Comparison of ENCODE assay signal across 21 cellular contexts in genomic region chr12:70290126-70290525, GRCh38. TPM values are rescaled to one million over a fixed set of nuclear protein-coding genes. Genes with fewer than 3 reads are reported as not detected.
DNase-seq lines count a peak whose midpoint lies in the region; ATAC-seq and TF ChIP-seq lines count a peak whose summit lies in the region.
"Had no signal": no experiment of that assay in that cellular context is flagged by ENCODE, and none has a peak within 500 bp of the region (broad histone marks: within the 10 kb centered on the region; RNA-seq: fewer than 3 reads in every experiment).

No MANE protein-coding gene starts in this region.

- TF ChIP-seq POLR2A in NB4 (IDR thresholded peaks at IDR 0.05; ENCODE audit: extremely low read depth, insufficient read length): no peak

- peak overlapping the region; percentile 82 for H3K27ac Mint-ChIP-seq in activated T-cell treated with anti-CD3 and anti-CD28 coated beads, Interleukin-2, amount 50 U/mL, for 72 hours
- H3K27ac Mint-ChIP-seq in endothelial cell (ENCODE audit: unreplicated experiment): peak overlapping the region; percentile 45
- H3K27ac Mint-ChIP-seq in stimulated activated naive B cell treated with anti-CD40 and anti-IgM and Interleukin-4, amounts not matched to agents 10 μg/mL and 1 μg/mL and 100 μg/mL, for 72 hours: no peak overlapping the region
- H3K27ac Mint-ChIP-seq: activated T-cell treated with anti-CD3 and anti-CD28 coated beads, Interleukin-2, amount 50 U/mL, for 24 hours; stimulated activated memory B cell treated with anti-CD40 and anti-IgM and Interleukin-4, amounts not matched to agents 10 μg/mL and 1 μg/mL and 100 μg/mL, for 72 hours had no signal

- ATAC-seq in activated T-cell treated with anti-CD3 and anti-CD28 coated beads, Interleukin-2, amount 50 U/mL, for 72 hours (replicated peaks in 1 of 2): no peak
- ATAC-seq in GM21526 (IDR thresholded peaks at IDR 0.05; ENCODE audit: low FRiP score, unreplicated experiment): no peak
- no peak for ATAC-seq in HG02885 (IDR thresholded peaks at IDR 0.05; ENCODE audit: poor library complexity, unreplicated experiment)
- ATAC-seq in stimulated activated naive B cell treated with anti-CD40 and anti-IgM and Interleukin-4, amounts not matched to agents 10 μg/mL and 1 μg/mL and 100 μg/mL, for 72 hours (replicated peaks): no peak
- ATAC-seq: heart left ventricle; PC-3; stimulated activated memory B cell treated with anti-CD40 and anti-IgM and Interleukin-4, amounts not matched to agents 10 μg/mL and 1 μg/mL and 100 μg/mL, for 72 hours had no signal

- peaks cover 42% of the 10 kb centered on the region for H3K4me1 Mint-ChIP-seq in activated T-cell treated with anti-CD3 and anti-CD28 coated beads, Interleukin-2, amount 50 U/mL, for 72 hours (ENCODE audit: low read depth)
- H3K4me1 Mint-ChIP-seq in endothelial cell (ENCODE audit: unreplicated experiment): peaks cover 26% of the 10 kb centered on the region
- peaks cover 17 to 49% of the 10 kb centered on the region in 2 donors for H3K4me1 Mint-ChIP-seq in stimulated activated naive B cell treated with anti-CD40 and anti-IgM and Interleukin-4, amounts not matched to agents 10 μg/mL and 1 μg/mL and 100 μg/mL, for 72 hours

- H3K4me3 Mint-ChIP-seq in activated T-cell treated with anti-CD3 and anti-CD28 coated beads, Interleukin-2, amount 50 U/mL, for 72 hours: no peak overlapping the region
- no peak overlapping the region for H3K4me3 Mint-ChIP-seq in endothelial cell (ENCODE audit: unreplicated experiment)
- H3K4me3 Mint-ChIP-seq in stimulated activated naive B cell treated with anti-CD40 and anti-IgM and Interleukin-4, amounts not matched to agents 10 μg/mL and 1 μg/mL and 100 μg/mL, for 72 hours: no peak overlapping the region
- H3K4me3 Mint-ChIP-seq: activated T-cell treated with anti-CD3 and anti-CD28 coated beads, Interleukin-2, amount 50 U/mL, for 24 hours; stimulated activated memory B cell treated with anti-CD40 and anti-IgM and Interleukin-4, amounts not matched to agents 10 μg/mL and 1 μg/mL and 100 μg/mL, for 72 hours had no signal

- no peak overlapping the region for H3K4me3 ChIP-seq in NB4 (ENCODE audit: low read depth, low read length)
- H3K4me3 ChIP-seq: adrenal gland, heart left ventricle, ovary, SK-N-MC, upper lobe of left lung had no signal

- TF ChIP-seq CTCF in NB4 (IDR thresholded peaks at IDR 0.05; ENCODE audit: low read depth, low read length): no peak
- TF ChIP-seq CTCF in endothelial cell (IDR thresholded peaks at IDR 0.05; ENCODE audit: unreplicated experiment): no peak

- H3K36me3 Mint-ChIP-seq in activated T-cell treated with anti-CD3 and anti-CD28 coated beads, Interleukin-2, amount 50 U/mL, for 72 hours (ENCODE audit: insufficient read depth in 2 of 2): peaks cover 11 to 31% of the 10 kb centered on the region in 2 donors
- peaks cover 20% of the 10 kb centered on the region for H3K36me3 Mint-ChIP-seq in endothelial cell (ENCODE audit: low read depth, unreplicated experiment)
- H3K36me3 Mint-ChIP-seq in stimulated activated naive B cell treated with anti-CD40 and anti-IgM and Interleukin-4, amounts not matched to agents 10 μg/mL and 1 μg/mL and 100 μg/mL, for 72 hours: peaks cover 47% of the 10 kb centered on the region in 2 donors

- no peaks in the 10 kb centered on the region for H3K27me3 Mint-ChIP-seq in activated T-cell treated with anti-CD3 and anti-CD28 coated beads, Interleukin-2, amount 50 U/mL, for 72 hours (ENCODE audit: low read depth)
- peaks cover 5% of the 10 kb centered on the region for H3K27me3 Mint-ChIP-seq in endothelial cell (ENCODE audit: unreplicated experiment)
- H3K27me3 Mint-ChIP-seq in stimulated activated naive B cell treated with anti-CD40 and anti-IgM and Interleukin-4, amounts not matched to agents 10 μg/mL and 1 μg/mL and 100 μg/mL, for 72 hours: no peaks in the 10 kb centered on the region
- H3K27me3 Mint-ChIP-seq: activated T-cell treated with anti-CD3 and anti-CD28 coated beads, Interleukin-2, amount 50 U/mL, for 24 hours; CD8-positive, alpha-beta memory T cell; stimulated activated memory B cell treated with anti-CD40 and anti-IgM and Interleukin-4, amounts not matched to agents 10 μg/mL and 1 μg/mL and 100 μg/mL, for 72 hours had no signal

- DNase-seq in activated T-cell treated with anti-CD3 and anti-CD28 coated beads, Interleukin-2, amount 50 U/mL, for 72 hours: no peak
- DNase-seq in activated T-cell treated with anti-CD3 and anti-CD28 coated beads, Interleukin-2, amount 50 U/mL, for 48 hours: no peak
- DNase-seq in NB4 (ENCODE audit: low read depth) (peak; percentile 14), endothelial cell (ENCODE audit: low spot score) (no peak), renal cortical epithelial cell (ENCODE audit: low read depth) (peak; percentile 42)
- DNase-seq in stimulated activated naive B cell treated with anti-CD40 and anti-IgM and Interleukin-4, amounts not matched to agents 10 μg/mL and 1 μg/mL and 100 μg/mL, for 72 hours: no peak
- DNase-seq: activated CD4-positive, alpha-beta T cell treated with anti-CD3 and anti-CD28 coated beads, Interleukin-2, amount 50 U/mL, for 1 hour; activated T-cell treated with anti-CD3 and anti-CD28 coated beads, Interleukin-2, amount 50 U/mL, for 24 hours; adrenal gland; CD8-positive, alpha-beta memory T cell; EL; heart left ventricle; kidney; NCI-H446; ovary; PC-3; upper lobe of left lung had no signal

- no peaks in the 10 kb centered on the region for H3K9me3 Mint-ChIP-seq in activated T-cell treated with anti-CD3 and anti-CD28 coated beads, Interleukin-2, amount 50 U/mL, for 72 hours
- H3K9me3 Mint-ChIP-seq in endothelial cell (ENCODE audit: unreplicated experiment): no peaks in the 10 kb centered on the region
- no peaks in the 10 kb centered on the region for H3K9me3 Mint-ChIP-seq in stimulated activated naive B cell treated with anti-CD40 and anti-IgM and Interleukin-4, amounts not matched to agents 10 μg/mL and 1 μg/mL and 100 μg/mL, for 72 hours
- H3K9me3 Mint-ChIP-seq: activated T-cell treated with anti-CD3 and anti-CD28 coated beads, Interleukin-2, amount 50 U/mL, for 24 hours; CD8-positive, alpha-beta memory T cell; stimulated activated memory B cell treated with anti-CD40 and anti-IgM and Interleukin-4, amounts not matched to agents 10 μg/mL and 1 μg/mL and 100 μg/mL, for 72 hours had no signal

RNA-seq across cellular contexts. Expression of gene CNOT2, which starts 46.9 kb away (rescaled TPM):
- total RNA-seq in activated T-cell treated with anti-CD3 and anti-CD28 coated beads, Interleukin-2, amount 50 U/mL, for 72 hours: 10 to 100 TPM; 62.8 to 65.6 TPM
- total RNA-seq in endothelial cell (ENCODE audit: unreplicated experiment) (136 TPM), renal cortical epithelial cell (151 and 250 TPM in 2 replicates)

Comparison
In these comparisons a context has a peak if more than half of its experiments do, and no peak if none do; other contexts are left out.
1. DNase-seq: peak in NB4 (single experiment) and renal cortical epithelial cell (single experiment); none in activated T-cell treated with anti-CD3 and anti-CD28 coated beads, Interleukin-2, amount 50 U/mL, for 72 hours (0 of 2), activated T-cell treated with anti-CD3 and anti-CD28 coated beads, Interleukin-2, amount 50 U/mL, for 48 hours (0 of 2), endothelial cell (single experiment) and stimulated activated naive B cell treated with anti-CD40 and anti-IgM and Interleukin-4, amounts not matched to agents 10 μg/mL and 1 μg/mL and 100 μg/mL, for 72 hours (single experiment).